2 cellular contexts compared by ENCODE assay signal in genomic region chr10:123254287-123254858, GRCh38.
TF ChIP-seq lines count a peak whose summit lies in the region.

No MANE protein-coding gene starts in this region.

TF ChIP-seq in HEK293, 187 proteins besides CTCF, POLR2A, EP300 and RAD21 (continued from another document):
- TF ChIP-seq ZNF169 (tag by site-specific recombination; IDR thresholded peaks at IDR 0.05) = no peak

TF ChIP-seq in H1, 55 proteins besides CTCF, POLR2A, EP300 and RAD21 (continued from another document):
- TF ChIP-seq HDAC2 (IDR thresholded peaks at IDR 0.05; ENCODE audit: borderline replicate concordance in 1 of 2, low read depth in 2 of 2, low read length in 2 of 2) (no peak), POU5F1 (IDR thresholded peaks at IDR 0.05; ENCODE audit: low read depth, low read length) (no peak), BRCA1 (IDR thresholded peaks at IDR 0.05; ENCODE audit: low read depth, low read length) (no peak)
